Comparison of ENCODE assay signal across 18 cellular contexts in the genomic region with DNA sequence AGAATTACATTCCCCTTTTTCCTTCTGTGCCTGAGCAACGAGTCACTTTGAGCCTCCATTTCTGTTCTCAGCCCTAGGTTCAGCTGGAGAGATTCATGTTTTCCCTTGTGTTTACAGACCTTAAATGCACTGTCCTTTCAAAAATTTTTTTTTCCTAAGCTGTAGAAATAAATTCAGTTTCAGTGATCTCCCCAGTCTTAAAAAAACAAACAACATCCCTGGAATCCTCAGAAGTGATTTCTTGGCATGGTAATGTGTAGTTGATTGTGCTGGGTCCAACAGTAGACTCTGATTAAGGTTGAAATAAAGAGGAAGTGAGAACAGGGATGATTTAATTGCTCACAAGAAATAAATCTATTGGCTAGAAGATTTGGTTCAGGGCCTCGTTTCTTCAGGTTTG.
A peak's percentile ranks its signal among the peaks of the same experiment; 100 is the strongest.
DNase-seq lines count a peak whose midpoint lies in the region; ATAC-seq and TF ChIP-seq lines count a peak whose summit lies in the region.
"Had no signal": no experiment of that assay in that cellular context is flagged by ENCODE, and none has a peak within 500 bp of the region (broad histone marks: within the 10 kb centered on the region; RNA-seq: fewer than 3 reads in every experiment).

No MANE protein-coding gene starts in this region.

- H3K4me3 Mint-ChIP-seq in memory B cell = no peak overlapping the region
- H3K4me3 Mint-ChIP-seq: activated naive CD8-positive, alpha-beta T cell treated with anti-CD3 and anti-CD28 coated beads for 36 hours; nephron had no signal

- CTCF ChIA-PET in RWPE1 (lab: Yijun Ruan, JAX) = no interaction called here

- DNase-seq in choroid plexus epithelial cell (ENCODE audit: low read depth) (peak; percentile 26), memory B cell (ENCODE audit: low spot score in 2 of 2) (no peak), HUDEP-2 (lab: John Stamatoyannopoulos, UW; ENCODE audit: unreplicated experiment in 76 of 76) (no peak), SJCRH30 (no peak), NCI-H2196 (lab: John Stamatoyannopoulos, UW; ENCODE audit: unreplicated experiment) (no peak), RWPE1 (ENCODE audit: low spot score) (no peak)
- DNase-seq: activated CD4-positive, alpha-beta T cell treated with anti-CD3 and anti-CD28 coated beads for 1 hour; activated naive CD8-positive, alpha-beta T cell treated with anti-CD3 and anti-CD28 coated beads for 36 hours; activated T-cell treated with anti-CD3 and anti-CD28 coated beads for 4 hours; NCI-H187 treated with DMSO at 0.1 percent for 48 hours; NCI-H526; right lobe of liver; stimulated activated naive CD8-positive, alpha-beta T cell treated with anti-CD3 and anti-CD28 coated beads, Interleukin-15, Interleukin-2, amounts not matched to agents 100 U/mL and 50 U/mL, for 24 hours; uterus had no signal

- H4K20me1 ChIP-seq in KMS-11 (ENCODE audit: insufficient read depth) = no peaks in the 10 kb centered on the region

- H3K36me3 ChIP-seq in ACC112 (ENCODE audit: insufficient read depth, low read length) (no peaks in the 10 kb centered on the region), KMS-11 (ENCODE audit: insufficient read depth) (no peaks in the 10 kb centered on the region), SJCRH30 (no peaks in the 10 kb centered on the region)
- H3K36me3 ChIP-seq: HAP-1, right lobe of liver, uterus had no signal

- no peaks in the 10 kb centered on the region for H3K36me3 Mint-ChIP-seq in memory B cell
- H3K36me3 Mint-ChIP-seq: activated naive CD8-positive, alpha-beta T cell treated with anti-CD3 and anti-CD28 coated beads for 36 hours had no signal

- no peaks in the 10 kb centered on the region for H3K79me2 ChIP-seq in ACC112 (ENCODE audit: control insufficient read depth, insufficient read depth, low read length, unreplicated experiment)
- no peaks in the 10 kb centered on the region for H3K79me2 ChIP-seq in KMS-11 (ENCODE audit: insufficient read depth, low read depth)

- no peak overlapping the region for H3K4me3 ChIP-seq in ACC112 (ENCODE audit: low read depth, low read length)
- no peak overlapping the region for H3K4me3 ChIP-seq in KMS-11 (IDR thresholded peaks at IDR 0.05; ENCODE audit: insufficient read depth, low read depth, low read length)
- H3K4me3 ChIP-seq in choroid plexus epithelial cell (ENCODE audit: low read depth, low read length) = no peak overlapping the region
- no peak overlapping the region for H3K4me3 ChIP-seq in SJCRH30
- H3K4me3 ChIP-seq: HAP-1, right lobe of liver, uterus had no signal

- H3K4me1 ChIP-seq in ACC112 (ENCODE audit: control insufficient read depth, insufficient read depth, low read length, unreplicated experiment) (peaks cover 17% of the 10 kb centered on the region), KMS-11 (ENCODE audit: low read depth, poor library complexity, severe bottlenecking) (peaks cover 38% of the 10 kb centered on the region), SJCRH30 (no peaks in the 10 kb centered on the region)
- H3K4me1 ChIP-seq: HAP-1, uterus had no signal

- H3K4me1 Mint-ChIP-seq in memory B cell = no peaks in the 10 kb centered on the region
- H3K4me1 Mint-ChIP-seq: activated naive CD8-positive, alpha-beta T cell treated with anti-CD3 and anti-CD28 coated beads for 36 hours; nephron had no signal

- POLR2A ChIA-PET in RWPE1 (lab: Yijun Ruan, JAX; ENCODE audit: low non-redundant PET) = no interaction called here

- no peak overlapping the region for H3K27ac Mint-ChIP-seq in memory B cell
- H3K27ac Mint-ChIP-seq: activated naive CD8-positive, alpha-beta T cell treated with anti-CD3 and anti-CD28 coated beads for 36 hours; nephron had no signal

- H3K27ac ChIP-seq in ACC112 (ENCODE audit: low read depth, low read length) = peak overlapping the region; percentile 67
- H3K27ac ChIP-seq in KMS-11 = no peak overlapping the region
- no peak overlapping the region for H3K27ac ChIP-seq in SJCRH30
- H3K27ac ChIP-seq in RWPE1 = no peak overlapping the region
- H3K27ac ChIP-seq: uterus had no signal

- no peak for TF ChIP-seq CTCF in KMS-11 (conservative IDR thresholded peaks at IDR 0.05; ENCODE audit: low read depth, low read length)
- no peak for TF ChIP-seq CTCF in choroid plexus epithelial cell (conservative IDR thresholded peaks at IDR 0.05; ENCODE audit: low read depth, low read length)
- no peak for TF ChIP-seq CTCF in RWPE1 (conservative IDR thresholded peaks at IDR 0.05; ENCODE audit: low read depth)

- H3K4me2 ChIP-seq in KMS-11 = peak overlapping the region; percentile 33; the same call in 1 of the 2 replicates

- peaks cover 7% of the 10 kb centered on the region for H3K27me3 Mint-ChIP-seq in memory B cell
- H3K27me3 Mint-ChIP-seq: activated naive CD8-positive, alpha-beta T cell treated with anti-CD3 and anti-CD28 coated beads for 36 hours had no signal

- peak; percentile 45 for ATAC-seq in memory B cell (ENCODE audit: low read depth)
- ATAC-seq: stimulated activated naive CD8-positive, alpha-beta T cell treated with anti-CD3 and anti-CD28 coated beads, Interleukin-15, Interleukin-2, amounts not matched to agents 100 U/mL and 50 U/mL, for 24 hours had no signal

- H3K9me3 ChIP-seq in SJCRH30 (replicated peaks) = no peaks in the 10 kb centered on the region
- H3K9me3 ChIP-seq: HAP-1, right lobe of liver, uterus had no signal

- H3K27me3 ChIP-seq in ACC112 (ENCODE audit: insufficient read depth, low read length) = no peaks in the 10 kb centered on the region
- H3K27me3 ChIP-seq in KMS-11 (ENCODE audit: insufficient read depth, low read depth) = peaks cover 4% of the 10 kb centered on the region; the same call in 1 of the 2 replicates
- no peaks in the 10 kb centered on the region for H3K27me3 ChIP-seq in SJCRH30
- H3K27me3 ChIP-seq: right lobe of liver, uterus had no signal

- no peak overlapping the region for H3K9ac ChIP-seq in KMS-11

- no peak overlapping the region for H2AFZ ChIP-seq in ACC112 (ENCODE audit: low read length, unreplicated experiment)
- H2AFZ ChIP-seq in KMS-11 (ENCODE audit: low read depth) = no peak overlapping the region

- H3K9me3 Mint-ChIP-seq in memory B cell = no peaks in the 10 kb centered on the region
- H3K9me3 Mint-ChIP-seq: activated naive CD8-positive, alpha-beta T cell treated with anti-CD3 and anti-CD28 coated beads for 36 hours; nephron had no signal
